2 cellular contexts compared by ENCODE assay signal in genomic region chr12:48816148-48816854, GRCh38.
TF ChIP-seq lines count a peak whose summit lies in the region.

No MANE protein-coding gene starts in this region.

TF ChIP-seq in GM12891, 5 proteins besides CTCF, POLR2A, EP300 and RAD21:
- no peak for TF ChIP-seq PAX5 (IDR thresholded peaks at IDR 0.05; ENCODE audit: insufficient read depth, low read length, severe bottlenecking)
- TF ChIP-seq POLR2AphosphoS5 (IDR thresholded peaks at IDR 0.05; ENCODE audit: low read depth, low read length), result no peak
- no peak for TF ChIP-seq POU2F2 (IDR thresholded peaks at IDR 0.05; ENCODE audit: low read depth, low read length)
- TF ChIP-seq SPI1 (IDR thresholded peaks at IDR 0.05; ENCODE audit: low read depth, low read length), result no peak
- TF ChIP-seq TAF1 (IDR thresholded peaks at IDR 0.05; ENCODE audit: low read depth, low read length), result no peak
TF ChIP-seq in GM12891: peak in this region for 0.

TF ChIP-seq in endothelial cell of umbilical vein, 7 proteins besides CTCF, POLR2A, EP300 and RAD21:
- TF ChIP-seq GATA2 (IDR thresholded peaks at IDR 0.05; ENCODE audit: insufficient read depth, insufficient read length, low read depth, low read length) (no peak), POLR2AphosphoS5 (IDR thresholded peaks at IDR 0.05; ENCODE audit: insufficient read depth, low read depth, low read length) (no peak), EZH2 (IDR thresholded peaks at IDR 0.05; ENCODE audit: borderline replicate concordance, low read depth, low read length, severe bottlenecking) (no peak), MAX (IDR thresholded peaks at IDR 0.05; ENCODE audit: insufficient read depth, insufficient read length) (no peak), FOS (IDR thresholded peaks at IDR 0.05; ENCODE audit: borderline replicate concordance, insufficient read depth, low read length) (no peak), JUN (IDR thresholded peaks at IDR 0.05; ENCODE audit: borderline replicate concordance, insufficient read depth, insufficient read length, low read depth) (no peak), MYC (IDR thresholded peaks at IDR 0.05; ENCODE audit: low read depth, low read length) (no peak)
